ENCODE assay signal across 23 cellular contexts in the genomic region with DNA sequence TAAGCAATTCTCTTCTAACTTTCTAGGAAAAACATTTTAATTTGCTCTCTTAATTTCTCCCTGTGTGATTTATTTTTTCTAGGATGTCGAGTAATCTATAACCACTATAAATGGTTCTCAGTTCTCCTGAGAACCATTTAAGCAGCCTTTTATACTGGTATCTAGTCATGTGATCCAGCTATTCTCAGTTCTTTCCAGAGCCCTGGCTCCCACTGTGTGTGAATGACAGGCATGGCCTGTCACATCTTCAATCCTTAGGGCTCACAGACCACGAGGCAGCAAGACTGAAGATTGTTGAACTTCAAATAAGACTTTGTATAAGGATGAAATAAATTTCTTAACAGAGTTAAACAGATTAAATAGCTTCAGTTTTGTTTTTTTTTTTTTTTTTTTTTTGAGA.
"Had no signal": no experiment of that assay in that cellular context is flagged by ENCODE, and none has a peak within 500 bp of the region (broad histone marks: within the 10 kb centered on the region; RNA-seq: fewer than 3 reads in every experiment).

No MANE protein-coding gene starts in this region.

- H3K27me3 Mint-ChIP-seq: naive B cell had no signal

- H3K4me2 ChIP-seq: smooth muscle cell had no signal

- H3K27ac ChIP-seq: heart right ventricle, left lung, lower lobe of right lung, neutrophil, suprapubic skin, thyroid gland, upper lobe of left lung, uterus had no signal

- H3K27me3 ChIP-seq: gastrocnemius medialis, heart right ventricle, left lung, neutrophil, suprapubic skin, thyroid gland, upper lobe of left lung, uterus had no signal

- H3K27ac Mint-ChIP-seq: immature natural killer cell, naive B cell, nephron had no signal

- ATAC-seq: esophagus mucosa, left lung, lower lobe of right lung had no signal

- H3K9me3 ChIP-seq: gastrocnemius medialis, heart right ventricle, left lung, lower lobe of right lung, neutrophil, suprapubic skin, thyroid gland, upper lobe of left lung, uterus had no signal

- H3K36me3 ChIP-seq: gastrocnemius medialis, heart right ventricle, left lung, lower lobe of right lung, neutrophil, suprapubic skin, thyroid gland, upper lobe of left lung, uterus had no signal

- H3K4me3 Mint-ChIP-seq: immature natural killer cell, naive B cell, nephron had no signal

- H3K4me1 Mint-ChIP-seq: immature natural killer cell, naive B cell, nephron had no signal

- DNase-seq: cortex of kidney; effector memory CD4-positive, alpha-beta T cell; gastrocnemius medialis; heart right ventricle; hypothalamus; immature natural killer cell; left lung; lower lobe of right lung; mesenchymal stem cell; naive B cell; posterior cingulate gyrus; stimulated activated CD4-positive, alpha-beta T cell treated with anti-CD3 and anti-CD28 coated beads, Interleukin-2, amount 100 ng/mL, for 48 hours; stimulated activated naive CD4-positive, alpha-beta T cell treated with Interleukin-2 at 50 U/mL for 16 hours; thyroid gland; upper lobe of left lung; uterus had no signal

- H3K36me3 Mint-ChIP-seq: naive B cell had no signal

- H3K9me3 Mint-ChIP-seq: nephron had no signal

- FAIRE-seq: endometrium, keratinocyte had no signal

- H3K4me1 ChIP-seq: gastrocnemius medialis, left lung, lower lobe of right lung, suprapubic skin, thyroid gland, upper lobe of left lung, uterus had no signal

- H3K4me3 ChIP-seq: gastrocnemius medialis, heart right ventricle, left lung, lower lobe of right lung, smooth muscle cell, suprapubic skin, thyroid gland, upper lobe of left lung, uterus had no signal
